In genomic region chr1:52055854-52056109, GRCh38 we compare ENCODE assay signal across 1 cellular context.
A peak's percentile ranks its signal among the peaks of the same experiment; 100 is the strongest.
TF ChIP-seq lines count a peak whose summit lies in the region.

No MANE protein-coding gene starts in this region.

TF ChIP-seq in HepG2, 621 proteins besides CTCF, POLR2A, EP300 and RAD21 (continues in another document):
- TF ChIP-seq RFX5 (IDR thresholded peaks at IDR 0.05; ENCODE audit: low read depth, low read length), result no peak
- TF ChIP-seq SATB2 (CRISPR knock-in tag; IDR thresholded peaks at IDR 0.05), result no peak
- no peak for TF ChIP-seq ERF (CRISPR knock-in tag; IDR thresholded peaks at IDR 0.05)
- TF ChIP-seq HDAC2 (CRISPR knock-in tag; IDR thresholded peaks at IDR 0.05), result no peak
- TF ChIP-seq, protein P1, sequence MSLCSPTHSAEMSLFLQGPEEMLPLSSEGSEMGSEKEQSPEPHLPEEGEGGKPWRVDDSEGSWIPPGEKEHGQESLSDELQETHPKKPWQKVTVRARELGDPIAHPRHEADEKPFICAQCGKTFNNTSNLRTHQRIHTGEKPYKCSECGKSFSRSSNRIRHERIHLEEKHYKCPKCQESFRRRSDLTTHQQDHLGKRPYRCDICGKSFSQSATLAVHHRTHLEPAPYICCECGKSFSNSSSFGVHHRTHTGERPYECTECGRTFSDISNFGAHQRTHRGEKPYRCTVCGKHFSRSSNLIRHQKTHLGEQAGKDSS (CRISPR knock-in tag; IDR thresholded peaks at IDR 0.05; ENCODE audit: borderline replicate concordance, low read depth), result no peak
- TF ChIP-seq ZFP91 (CRISPR knock-in tag; IDR thresholded peaks at IDR 0.05; ENCODE audit: borderline replicate concordance), result no peak
- no peak for TF ChIP-seq PLRG1 (conservative IDR thresholded peaks at IDR 0.05)
- no peak for TF ChIP-seq ZNF432 (CRISPR knock-in tag; IDR thresholded peaks at IDR 0.05; ENCODE audit: borderline replicate concordance)
- no peak for TF ChIP-seq ZNF124 (CRISPR knock-in tag; IDR thresholded peaks at IDR 0.05)
- no peak for TF ChIP-seq ZNF557 (CRISPR knock-in tag; IDR thresholded peaks at IDR 0.05)
- no peak for TF ChIP-seq ZFP62 (CRISPR knock-in tag; IDR thresholded peaks at IDR 0.05)
- TF ChIP-seq, protein P2, sequence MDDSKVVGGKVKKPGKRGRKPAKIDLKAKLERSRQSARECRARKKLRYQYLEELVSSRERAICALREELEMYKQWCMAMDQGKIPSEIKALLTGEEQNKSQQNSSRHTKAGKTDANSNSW (CRISPR knock-in tag; IDR thresholded peaks at IDR 0.05; ENCODE audit: borderline replicate concordance), result no peak
- TF ChIP-seq ZFP1 (CRISPR knock-in tag; IDR thresholded peaks at IDR 0.05), result no peak
- TF ChIP-seq SNAPC5 (CRISPR knock-in tag; IDR thresholded peaks at IDR 0.05; ENCODE audit: borderline replicate concordance), result no peak
- TF ChIP-seq, protein P3, sequence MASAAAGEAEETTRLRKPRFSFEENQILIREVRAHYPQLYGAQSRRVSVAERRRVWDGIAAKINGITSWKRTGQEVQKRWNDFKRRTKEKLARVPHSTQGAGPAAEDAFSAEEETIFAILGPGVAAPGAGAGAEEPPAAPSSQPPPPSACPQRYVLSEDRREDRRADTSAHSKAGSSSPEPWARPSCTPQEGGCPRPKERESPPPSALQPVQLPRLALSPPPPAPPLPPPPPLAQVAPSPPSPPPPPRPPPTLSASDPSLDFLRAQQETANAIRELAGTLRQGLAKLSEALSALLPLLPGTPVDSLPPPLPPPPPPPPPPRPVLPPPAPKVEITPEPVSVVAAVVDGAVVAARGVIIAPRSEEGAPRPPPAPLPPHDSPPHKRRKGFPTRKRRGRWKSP (CRISPR knock-in tag; IDR thresholded peaks at IDR 0.05), result no peak
- TF ChIP-seq ZNF615 (CRISPR knock-in tag; IDR thresholded peaks at IDR 0.05; ENCODE audit: borderline replicate concordance), result 0 out of 2 replicates have a peak, but pooled peaks have one; percentile 9
- 0 out of 2 replicates have a peak, but pooled peaks have one; percentile 4 for TF ChIP-seq TOPORS (CRISPR knock-in tag; IDR thresholded peaks at IDR 0.05)
- no peak for TF ChIP-seq ZNF83 (CRISPR knock-in tag; IDR thresholded peaks at IDR 0.05; ENCODE audit: borderline replicate concordance)
- TF ChIP-seq SMYD3 (CRISPR knock-in tag; IDR thresholded peaks at IDR 0.05), result 0 out of 2 replicates have a peak, but pooled peaks have one; percentile 9
- TF ChIP-seq, protein P4, sequence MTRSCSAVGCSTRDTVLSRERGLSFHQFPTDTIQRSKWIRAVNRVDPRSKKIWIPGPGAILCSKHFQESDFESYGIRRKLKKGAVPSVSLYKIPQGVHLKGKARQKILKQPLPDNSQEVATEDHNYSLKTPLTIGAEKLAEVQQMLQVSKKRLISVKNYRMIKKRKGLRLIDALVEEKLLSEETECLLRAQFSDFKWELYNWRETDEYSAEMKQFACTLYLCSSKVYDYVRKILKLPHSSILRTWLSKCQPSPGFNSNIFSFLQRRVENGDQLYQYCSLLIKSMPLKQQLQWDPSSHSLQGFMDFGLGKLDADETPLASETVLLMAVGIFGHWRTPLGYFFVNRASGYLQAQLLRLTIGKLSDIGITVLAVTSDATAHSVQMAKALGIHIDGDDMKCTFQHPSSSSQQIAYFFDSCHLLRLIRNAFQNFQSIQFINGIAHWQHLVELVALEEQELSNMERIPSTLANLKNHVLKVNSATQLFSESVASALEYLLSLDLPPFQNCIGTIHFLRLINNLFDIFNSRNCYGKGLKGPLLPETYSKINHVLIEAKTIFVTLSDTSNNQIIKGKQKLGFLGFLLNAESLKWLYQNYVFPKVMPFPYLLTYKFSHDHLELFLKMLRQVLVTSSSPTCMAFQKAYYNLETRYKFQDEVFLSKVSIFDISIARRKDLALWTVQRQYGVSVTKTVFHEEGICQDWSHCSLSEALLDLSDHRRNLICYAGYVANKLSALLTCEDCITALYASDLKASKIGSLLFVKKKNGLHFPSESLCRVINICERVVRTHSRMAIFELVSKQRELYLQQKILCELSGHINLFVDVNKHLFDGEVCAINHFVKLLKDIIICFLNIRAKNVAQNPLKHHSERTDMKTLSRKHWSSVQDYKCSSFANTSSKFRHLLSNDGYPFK (CRISPR knock-in tag; IDR thresholded peaks at IDR 0.05; ENCODE audit: borderline replicate concordance), result no peak
- no peak for TF ChIP-seq ZNF335 (CRISPR knock-in tag; IDR thresholded peaks at IDR 0.05)
- no peak for TF ChIP-seq LCORL (IDR thresholded peaks at IDR 0.05)
- no peak for TF ChIP-seq LCORL (CRISPR knock-in tag; IDR thresholded peaks at IDR 0.05)
- no peak for TF ChIP-seq ZNF230 (CRISPR knock-in tag; IDR thresholded peaks at IDR 0.05)
- TF ChIP-seq NR3C1 (CRISPR knock-in tag; IDR thresholded peaks at IDR 0.05), result no peak
- TF ChIP-seq, protein P5, sequence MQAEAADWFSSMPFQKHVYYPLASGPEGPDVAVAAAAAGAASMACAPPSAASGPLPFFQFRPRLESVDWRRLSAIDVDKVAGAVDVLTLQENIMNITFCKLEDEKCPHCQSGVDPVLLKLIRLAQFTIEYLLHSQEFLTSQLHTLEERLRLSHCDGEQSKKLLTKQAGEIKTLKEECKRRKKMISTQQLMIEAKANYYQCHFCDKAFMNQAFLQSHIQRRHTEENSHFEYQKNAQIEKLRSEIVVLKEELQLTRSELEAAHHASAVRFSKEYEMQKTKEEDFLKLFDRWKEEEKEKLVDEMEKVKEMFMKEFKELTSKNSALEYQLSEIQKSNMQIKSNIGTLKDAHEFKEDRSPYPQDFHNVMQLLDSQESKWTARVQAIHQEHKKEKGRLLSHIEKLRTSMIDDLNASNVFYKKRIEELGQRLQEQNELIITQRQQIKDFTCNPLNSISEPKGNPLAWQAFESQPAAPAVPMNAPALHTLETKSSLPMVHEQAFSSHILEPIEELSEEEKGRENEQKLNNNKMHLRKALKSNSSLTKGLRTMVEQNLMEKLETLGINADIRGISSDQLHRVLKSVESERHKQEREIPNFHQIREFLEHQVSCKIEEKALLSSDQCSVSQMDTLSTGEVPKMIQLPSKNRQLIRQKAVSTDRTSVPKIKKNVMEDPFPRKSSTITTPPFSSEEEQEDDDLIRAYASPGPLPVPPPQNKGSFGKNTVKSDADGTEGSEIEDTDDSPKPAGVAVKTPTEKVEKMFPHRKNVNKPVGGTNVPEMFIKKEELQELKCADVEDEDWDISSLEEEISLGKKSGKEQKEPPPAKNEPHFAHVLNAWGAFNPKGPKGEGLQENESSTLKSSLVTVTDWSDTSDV (CRISPR knock-in tag; IDR thresholded peaks at IDR 0.05), result no peak
- TF ChIP-seq ZNF652 (CRISPR knock-in tag; IDR thresholded peaks at IDR 0.05; ENCODE audit: borderline replicate concordance, low read depth), result no peak
- no peak for TF ChIP-seq IRF9 (CRISPR knock-in tag; IDR thresholded peaks at IDR 0.05; ENCODE audit: borderline replicate concordance)
- no peak for TF ChIP-seq CENPT (CRISPR knock-in tag; IDR thresholded peaks at IDR 0.05; ENCODE audit: low read depth)
- 0 out of 2 replicates have a peak, but pooled peaks have one; percentile 4 for TF ChIP-seq ZNF138 (CRISPR knock-in tag; IDR thresholded peaks at IDR 0.05; ENCODE audit: low read depth)
- TF ChIP-seq, protein P6, sequence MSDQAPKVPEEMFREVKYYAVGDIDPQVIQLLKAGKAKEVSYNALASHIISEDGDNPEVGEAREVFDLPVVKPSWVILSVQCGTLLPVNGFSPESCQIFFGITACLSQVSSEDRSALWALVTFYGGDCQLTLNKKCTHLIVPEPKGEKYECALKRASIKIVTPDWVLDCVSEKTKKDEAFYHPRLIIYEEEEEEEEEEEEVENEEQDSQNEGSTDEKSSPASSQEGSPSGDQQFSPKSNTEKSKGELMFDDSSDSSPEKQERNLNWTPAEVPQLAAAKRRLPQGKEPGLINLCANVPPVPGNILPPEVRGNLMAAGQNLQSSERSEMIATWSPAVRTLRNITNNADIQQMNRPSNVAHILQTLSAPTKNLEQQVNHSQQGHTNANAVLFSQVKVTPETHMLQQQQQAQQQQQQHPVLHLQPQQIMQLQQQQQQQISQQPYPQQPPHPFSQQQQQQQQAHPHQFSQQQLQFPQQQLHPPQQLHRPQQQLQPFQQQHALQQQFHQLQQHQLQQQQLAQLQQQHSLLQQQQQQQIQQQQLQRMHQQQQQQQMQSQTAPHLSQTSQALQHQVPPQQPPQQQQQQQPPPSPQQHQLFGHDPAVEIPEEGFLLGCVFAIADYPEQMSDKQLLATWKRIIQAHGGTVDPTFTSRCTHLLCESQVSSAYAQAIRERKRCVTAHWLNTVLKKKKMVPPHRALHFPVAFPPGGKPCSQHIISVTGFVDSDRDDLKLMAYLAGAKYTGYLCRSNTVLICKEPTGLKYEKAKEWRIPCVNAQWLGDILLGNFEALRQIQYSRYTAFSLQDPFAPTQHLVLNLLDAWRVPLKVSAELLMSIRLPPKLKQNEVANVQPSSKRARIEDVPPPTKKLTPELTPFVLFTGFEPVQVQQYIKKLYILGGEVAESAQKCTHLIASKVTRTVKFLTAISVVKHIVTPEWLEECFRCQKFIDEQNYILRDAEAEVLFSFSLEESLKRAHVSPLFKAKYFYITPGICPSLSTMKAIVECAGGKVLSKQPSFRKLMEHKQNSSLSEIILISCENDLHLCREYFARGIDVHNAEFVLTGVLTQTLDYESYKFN (CRISPR knock-in tag; conservative IDR thresholded peaks at IDR 0.05), result no peak
- TF ChIP-seq RXRB (CRISPR knock-in tag; IDR thresholded peaks at IDR 0.05; ENCODE audit: borderline replicate concordance), result no peak
- no peak for TF ChIP-seq ZNF670 (CRISPR knock-in tag; IDR thresholded peaks at IDR 0.05; ENCODE audit: borderline replicate concordance)
- TF ChIP-seq THAP8 (CRISPR knock-in tag; IDR thresholded peaks at IDR 0.05; ENCODE audit: borderline replicate concordance), result no peak
- no peak for TF ChIP-seq ETV5 (CRISPR knock-in tag; IDR thresholded peaks at IDR 0.05; ENCODE audit: borderline replicate concordance)
- no peak for TF ChIP-seq ZFYVE20 (CRISPR knock-in tag; IDR thresholded peaks at IDR 0.05; ENCODE audit: borderline replicate concordance, low read depth)
- no peak for TF ChIP-seq ZNF781 (CRISPR knock-in tag; IDR thresholded peaks at IDR 0.05; ENCODE audit: borderline replicate concordance, not compliant biosample characterization)
- TF ChIP-seq GPN1 (CRISPR knock-in tag; IDR thresholded peaks at IDR 0.05; ENCODE audit: borderline replicate concordance), result no peak
- no peak for TF ChIP-seq SP4 (CRISPR knock-in tag; IDR thresholded peaks at IDR 0.05)
- no peak; the same call in 1 of the 2 replicates for TF ChIP-seq ZSCAN31 (CRISPR knock-in tag; IDR thresholded peaks at IDR 0.05; ENCODE audit: low read depth)
- no peak for TF ChIP-seq GATAD1 (CRISPR knock-in tag; IDR thresholded peaks at IDR 0.05)
- TF ChIP-seq ZNF790 (CRISPR knock-in tag; IDR thresholded peaks at IDR 0.05; ENCODE audit: borderline replicate concordance), result 0 out of 2 replicates have a peak, but pooled peaks have one; percentile 3
- peak; percentile 50 for TF ChIP-seq KDM5A (IDR thresholded peaks at IDR 0.05; ENCODE audit: borderline replicate concordance, low read length)
- no peak for TF ChIP-seq ZNF224 (CRISPR knock-in tag; IDR thresholded peaks at IDR 0.05)
- TF ChIP-seq SPEN (CRISPR knock-in tag; IDR thresholded peaks at IDR 0.05; ENCODE audit: low read depth), result no peak
- no peak for TF ChIP-seq ZNF235 (CRISPR knock-in tag; IDR thresholded peaks at IDR 0.05; ENCODE audit: borderline replicate concordance)
- no peak for TF ChIP-seq ZNF619 (CRISPR knock-in tag; IDR thresholded peaks at IDR 0.05)
- no peak for TF ChIP-seq SRY (CRISPR knock-in tag; IDR thresholded peaks at IDR 0.05)
- TF ChIP-seq HNRNPLL (IDR thresholded peaks at IDR 0.05; ENCODE audit: low read depth, low read length, poor library complexity, severe bottlenecking), result no peak
- TF ChIP-seq SSRP1 (CRISPR knock-in tag; IDR thresholded peaks at IDR 0.05), result no peak
- TF ChIP-seq XRCC5 (optimal IDR thresholded peaks at IDR 0.05; ENCODE audit: low read length), result no peak
- no peak for TF ChIP-seq SKI (IDR thresholded peaks at IDR 0.05; ENCODE audit: partially characterized antibody)
- no peak for TF ChIP-seq ZNF446 (CRISPR knock-in tag; IDR thresholded peaks at IDR 0.05)
- peak; percentile 17; the same call in 1 of the 2 replicates for TF ChIP-seq CHD4 (IDR thresholded peaks at IDR 0.05; ENCODE audit: borderline replicate concordance, low read length)
- no peak for TF ChIP-seq NFIB (CRISPR knock-in tag; IDR thresholded peaks at IDR 0.05; ENCODE audit: borderline replicate concordance)
- TF ChIP-seq SIN3B (IDR thresholded peaks at IDR 0.05; ENCODE audit: low read length), result no peak
- no peak for TF ChIP-seq ZNF558 (CRISPR knock-in tag; IDR thresholded peaks at IDR 0.05; ENCODE audit: borderline replicate concordance)
- no peak for TF ChIP-seq ZFP36L1 (CRISPR knock-in tag; IDR thresholded peaks at IDR 0.05)
- no peak for TF ChIP-seq ZNF644 (CRISPR knock-in tag; IDR thresholded peaks at IDR 0.05; ENCODE audit: low read depth)
